Comparison of ENCODE assay signal across 1 cellular context in genomic region chr22:29370556-29370955, GRCh38.
TF ChIP-seq lines count a peak whose summit lies in the region.

No MANE protein-coding gene starts in this region.

TF ChIP-seq in GM23338, 12 proteins besides CTCF, POLR2A, EP300 and RAD21 (continued from another document):
- no peak for TF ChIP-seq NANOG (IDR thresholded peaks at IDR 0.05; ENCODE audit: borderline replicate concordance)
- TF ChIP-seq ZNF331 (CRISPR knock-in tag; IDR thresholded peaks at IDR 0.05; ENCODE audit: low read depth), result no peak
- no peak for TF ChIP-seq EZH2phosphoT487 (IDR thresholded peaks at IDR 0.05; ENCODE audit: unreplicated experiment)
- TF ChIP-seq, protein P1, sequence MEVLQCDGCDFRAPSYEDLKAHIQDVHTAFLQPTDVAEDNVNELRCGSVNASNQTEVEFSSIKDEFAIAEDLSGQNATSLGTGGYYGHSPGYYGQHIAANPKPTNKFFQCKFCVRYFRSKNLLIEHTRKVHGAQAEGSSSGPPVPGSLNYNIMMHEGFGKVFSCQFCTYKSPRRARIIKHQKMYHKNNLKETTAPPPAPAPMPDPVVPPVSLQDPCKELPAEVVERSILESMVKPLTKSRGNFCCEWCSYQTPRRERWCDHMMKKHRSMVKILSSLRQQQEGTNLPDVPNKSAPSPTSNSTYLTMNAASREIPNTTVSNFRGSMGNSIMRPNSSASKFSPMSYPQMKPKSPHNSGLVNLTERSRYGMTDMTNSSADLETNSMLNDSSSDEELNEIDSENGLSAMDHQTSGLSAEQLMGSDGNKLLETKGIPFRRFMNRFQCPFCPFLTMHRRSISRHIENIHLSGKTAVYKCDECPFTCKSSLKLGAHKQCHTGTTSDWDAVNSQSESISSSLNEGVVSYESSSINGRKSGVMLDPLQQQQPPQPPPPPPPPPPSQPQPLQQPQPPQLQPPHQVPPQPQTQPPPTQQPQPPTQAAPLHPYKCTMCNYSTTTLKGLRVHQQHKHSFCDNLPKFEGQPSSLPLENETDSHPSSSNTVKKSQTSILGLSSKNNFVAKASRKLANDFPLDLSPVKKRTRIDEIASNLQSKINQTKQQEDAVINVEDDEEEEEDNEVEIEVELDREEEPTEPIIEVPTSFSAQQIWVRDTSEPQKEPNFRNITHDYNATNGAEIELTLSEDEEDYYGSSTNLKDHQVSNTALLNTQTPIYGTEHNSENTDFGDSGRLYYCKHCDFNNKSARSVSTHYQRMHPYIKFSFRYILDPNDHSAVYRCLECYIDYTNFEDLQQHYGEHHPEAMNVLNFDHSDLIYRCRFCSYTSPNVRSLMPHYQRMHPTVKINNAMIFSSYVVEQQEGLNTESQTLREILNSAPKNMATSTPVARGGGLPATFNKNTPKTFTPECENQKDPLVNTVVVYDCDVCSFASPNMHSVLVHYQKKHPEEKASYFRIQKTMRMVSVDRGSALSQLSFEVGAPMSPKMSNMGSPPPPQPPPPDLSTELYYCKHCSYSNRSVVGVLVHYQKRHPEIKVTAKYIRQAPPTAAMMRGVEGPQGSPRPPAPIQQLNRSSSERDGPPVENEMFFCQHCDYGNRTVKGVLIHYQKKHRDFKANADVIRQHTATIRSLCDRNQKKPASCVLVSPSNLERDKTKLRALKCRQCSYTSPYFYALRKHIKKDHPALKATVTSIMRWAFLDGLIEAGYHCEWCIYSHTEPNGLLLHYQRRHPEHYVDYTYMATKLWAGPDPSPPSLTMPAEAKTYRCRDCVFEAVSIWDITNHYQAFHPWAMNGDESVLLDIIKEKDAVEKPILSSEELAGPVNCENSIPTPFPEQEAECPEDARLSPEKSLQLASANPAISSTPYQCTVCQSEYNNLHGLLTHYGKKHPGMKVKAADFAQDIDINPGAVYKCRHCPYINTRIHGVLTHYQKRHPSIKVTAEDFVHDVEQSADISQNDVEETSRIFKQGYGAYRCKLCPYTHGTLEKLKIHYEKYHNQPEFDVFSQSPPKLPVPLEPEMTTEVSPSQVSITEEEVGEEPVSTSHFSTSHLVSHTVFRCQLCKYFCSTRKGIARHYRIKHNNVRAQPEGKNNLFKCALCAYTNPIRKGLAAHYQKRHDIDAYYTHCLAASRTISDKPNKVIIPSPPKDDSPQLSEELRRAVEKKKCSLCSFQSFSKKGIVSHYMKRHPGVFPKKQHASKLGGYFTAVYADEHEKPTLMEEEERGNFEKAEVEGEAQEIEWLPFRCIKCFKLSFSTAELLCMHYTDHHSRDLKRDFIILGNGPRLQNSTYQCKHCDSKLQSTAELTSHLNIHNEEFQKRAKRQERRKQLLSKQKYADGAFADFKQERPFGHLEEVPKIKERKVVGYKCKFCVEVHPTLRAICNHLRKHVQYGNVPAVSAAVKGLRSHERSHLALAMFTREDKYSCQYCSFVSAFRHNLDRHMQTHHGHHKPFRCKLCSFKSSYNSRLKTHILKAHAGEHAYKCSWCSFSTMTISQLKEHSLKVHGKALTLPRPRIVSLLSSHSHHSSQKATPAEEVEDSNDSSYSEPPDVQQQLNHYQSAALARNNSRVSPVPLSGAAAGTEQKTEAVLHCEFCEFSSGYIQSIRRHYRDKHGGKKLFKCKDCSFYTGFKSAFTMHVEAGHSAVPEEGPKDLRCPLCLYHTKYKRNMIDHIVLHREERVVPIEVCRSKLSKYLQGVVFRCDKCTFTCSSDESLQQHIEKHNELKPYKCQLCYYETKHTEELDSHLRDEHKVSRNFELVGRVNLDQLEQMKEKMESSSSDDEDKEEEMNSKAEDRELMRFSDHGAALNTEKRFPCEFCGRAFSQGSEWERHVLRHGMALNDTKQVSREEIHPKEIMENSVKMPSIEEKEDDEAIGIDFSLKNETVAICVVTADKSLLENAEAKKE (CRISPR knock-in tag; IDR thresholded peaks at IDR 0.05), result no peak
- no peak for TF ChIP-seq REST (IDR thresholded peaks at IDR 0.05; ENCODE audit: unreplicated experiment)
- TF ChIP-seq CREB1 (CRISPR knock-in tag; IDR thresholded peaks at IDR 0.05; ENCODE audit: low read depth), result no peak
